22 cellular contexts compared by ENCODE assay signal in genomic region chr17:33218657-33219298, GRCh38.
DNase-seq lines count a peak whose midpoint lies in the region; ATAC-seq, FAIRE-seq and TF ChIP-seq lines count a peak whose summit lies in the region.
"Had no signal": no experiment of that assay in that cellular context is flagged by ENCODE, and none has a peak within 500 bp of the region (broad histone marks: within the 10 kb centered on the region; RNA-seq: fewer than 3 reads in every experiment).

No MANE protein-coding gene starts in this region.

- TF ChIP-seq EP300 in A549 (IDR thresholded peaks at IDR 0.05), result no peak

- H3K4me1 Mint-ChIP-seq in effector memory CD8-positive, alpha-beta T cell (ENCODE audit: low read depth in 2 of 2), result no peaks in the 10 kb centered on the region
- H3K4me1 Mint-ChIP-seq: H9 had no signal

- H3K9ac ChIP-seq in fibroblast of lung (ENCODE audit: insufficient read depth, low read length), result no peak overlapping the region

- TF ChIP-seq POLR2A in A549 (IDR thresholded peaks at IDR 0.05; ENCODE audit: low read length), result no peak

- TF ChIP-seq CTCF in A549 (IDR thresholded peaks at IDR 0.05) (no peak), fibroblast of lung (conservative IDR thresholded peaks at IDR 0.05 in 1 of 2, IDR thresholded peaks at IDR 0.05 in 1 of 2; ENCODE audit: low read depth in 1 of 2, low read length in 2 of 2) (no peak), PC-9 (conservative IDR thresholded peaks at IDR 0.05) (no peak), GM13977 (IDR thresholded peaks at IDR 0.05; ENCODE audit: extremely low read depth, insufficient read depth, missing control alignments) (no peak)

- H3K36me3 Mint-ChIP-seq in effector memory CD8-positive, alpha-beta T cell (ENCODE audit: insufficient read depth), result no peaks in the 10 kb centered on the region

- H3K4me1 ChIP-seq in A549, result peaks cover 19% of the 10 kb centered on the region
- no peaks in the 10 kb centered on the region for H3K4me1 ChIP-seq in fibroblast of lung (ENCODE audit: control insufficient read depth, extremely low read depth, insufficient read depth, low read length)
- H3K4me1 ChIP-seq in PC-9 (replicated peaks; ENCODE audit: insufficient read depth), result no peaks in the 10 kb centered on the region
- H3K4me1 ChIP-seq: psoas muscle, uterus had no signal

- H2AFZ ChIP-seq in fibroblast of lung (ENCODE audit: low read length) (no peak overlapping the region), PC-9 (no peak overlapping the region)

- peak overlapping the region; percentile 59 for H3K4me2 ChIP-seq in A549
- H3K4me2 ChIP-seq in fibroblast of lung (ENCODE audit: extremely low read depth, insufficient read depth, low read length), result no peak overlapping the region
- H3K4me2 ChIP-seq in PC-9, result no peak overlapping the region

- BruUV-seq in PC-9 (replicated peaks; lab: Mats Ljungman, UMichigan), result no TSS peak

- no peak for FAIRE-seq in A549 (lab: Jason Lieb, UNC)

- H3K27ac ChIP-seq in A549 (peak overlapping the region in 1 of 2 experiments; percentile 15; a peak in 2 of 6 replicates), fibroblast of lung (ENCODE audit: insufficient read depth, low read length) (no peak overlapping the region), PC-9 (no peak overlapping the region)
- H3K27ac ChIP-seq: esophagus muscularis mucosa, psoas muscle, uterus had no signal

- WGBS in A549 (ENCODE audit: missing lambda C conversion rate), result 34% methylated on average over 9 of the region's 9 CpGs

- POLR2A ChIA-PET in A549 (lab: Yijun Ruan, JAX), result no interaction called here
- POLR2A ChIA-PET in PC-9 (lab: Charles Lee; ENCODE audit: unreplicated experiment), result no interaction called here

- in situ Hi-C loops in GM13977 (cut with MboI; ENCODE audit: low pct_unique_long_range_greater_than_20kb, low sequenced_read_pairs, unreplicated experiment), result no loop called here

- H4K20me1 ChIP-seq in fibroblast of lung (ENCODE audit: control insufficient read depth, extremely low read depth, insufficient read depth, low read length) (no peaks in the 10 kb centered on the region), PC-9 (ENCODE audit: insufficient read depth) (no peaks in the 10 kb centered on the region; the same call in 1 of the 2 replicates)

- intact Hi-C loops in PC-9 (cut with micrococcal nuclease; ENCODE audit: unreplicated experiment), result no loop called here

- no peaks in the 10 kb centered on the region for H3K9me3 ChIP-seq in A549
- no peaks in the 10 kb centered on the region for H3K9me3 ChIP-seq in fibroblast of lung (ENCODE audit: control insufficient read depth, insufficient read depth, low read depth, low read length)
- no peaks in the 10 kb centered on the region for H3K9me3 ChIP-seq in PC-9 (ENCODE audit: insufficient read depth, low read depth)
- H3K9me3 ChIP-seq: esophagus muscularis mucosa, psoas muscle, uterus had no signal

- no peaks in the 10 kb centered on the region for H3K9me2 ChIP-seq in PC-9 (ENCODE audit: insufficient read depth)

- no peak overlapping the region for H3K27ac Mint-ChIP-seq in effector memory CD8-positive, alpha-beta T cell
- H3K27ac Mint-ChIP-seq: activated naive CD4-positive, alpha-beta T cell treated with anti-CD3 and anti-CD28 coated beads for 36 hours; endodermal cell; H9 had no signal

- DNase-seq in A549 (ENCODE audit: low read depth in 1 of 2, low spot score in 1 of 2) (no peak), H4 (ENCODE audit: low spot score) (peak; percentile 47), fibroblast of lung (ENCODE audit: low read depth in 2 of 2) (peak; percentile 51 to 78), occipital lobe (lab: John Stamatoyannopoulos, UW) (peak; percentile 33), PC-9 (no peak), GM13977 (ENCODE audit: low spot score) (no peak)
- no peak for DNase-seq in effector memory CD8-positive, alpha-beta T cell
- DNase-seq: activated CD4-positive, alpha-beta T cell treated with anti-CD3 and anti-CD28 coated beads, Interleukin-2, amount 50 U/mL, for 1 hour; activated naive CD4-positive, alpha-beta T cell treated with anti-CD3 and anti-CD28 coated beads for 36 hours; cortex of kidney; endodermal cell; H9; NCI-H1048; NCI-H187 treated with DMSO at 0.1 percent for 48 hours; NCI-H2227 treated with DMSO at 0.1 percent for 48 hours; psoas muscle; T1000; uterus had no signal

- H3K27me3 ChIP-seq in fibroblast of lung (ENCODE audit: control insufficient read depth, insufficient read depth, low read length), result no peaks in the 10 kb centered on the region
- H3K27me3 ChIP-seq in PC-9 (ENCODE audit: insufficient read depth, low read depth), result peaks cover 68% of the 10 kb centered on the region
- H3K27me3 ChIP-seq: uterus had no signal

- no peak for TF ChIP-seq RAD21 in A549 (conservative IDR thresholded peaks at IDR 0.05 in 1 of 2, IDR thresholded peaks at IDR 0.05 in 1 of 2)

- H3K4me3 ChIP-seq in A549, result no peak overlapping the region
- H3K4me3 ChIP-seq in fibroblast of lung (replicated peaks in 1 of 4; ENCODE audit: control extremely low read depth in 1 of 4, insufficient read depth in 1 of 4, low read depth in 3 of 4, low read length in 4 of 4), result no peak overlapping the region
- H3K4me3 ChIP-seq in PC-9, result no peak overlapping the region
- H3K4me3 ChIP-seq: esophagus muscularis mucosa, lung, psoas muscle, skin epidermis, uterus had no signal

- H3K79me2 ChIP-seq in fibroblast of lung (ENCODE audit: control insufficient read depth, insufficient read depth, low read length), result no peaks in the 10 kb centered on the region
- H3K79me2 ChIP-seq in PC-9 (ENCODE audit: low read depth), result no peaks in the 10 kb centered on the region

- ATAC-seq in A549 (peak; percentile 38 to 48; a peak in 4 of 6 replicates), GM21786 (IDR thresholded peaks at IDR 0.05; ENCODE audit: unreplicated experiment) (no peak)
- no peak for ATAC-seq in effector memory CD8-positive, alpha-beta T cell (replicated peaks)
- ATAC-seq: psoas muscle had no signal

- CTCF ChIA-PET in A549 (lab: Yijun Ruan, JAX), result interaction anchor here (0.8 to 1.3 kb wide), 5 partner anchors 10 to 104 kb away, joined by 3 to 5 read pairs (median 4); partner anchors contain the start of gene ASIC2
- CTCF ChIA-PET in PC-9 (lab: Charles Lee), result no interaction called here

- H3K36me3 ChIP-seq in fibroblast of lung (ENCODE audit: control insufficient read depth, insufficient read depth, low read length) (no peaks in the 10 kb centered on the region), PC-9 (ENCODE audit: low read depth) (no peaks in the 10 kb centered on the region)
- H3K36me3 ChIP-seq: esophagus muscularis mucosa, uterus had no signal

- no peak overlapping the region for H3K4me3 Mint-ChIP-seq in effector memory CD8-positive, alpha-beta T cell
- H3K4me3 Mint-ChIP-seq: activated naive CD4-positive, alpha-beta T cell treated with anti-CD3 and anti-CD28 coated beads for 36 hours; endodermal cell; H9 had no signal

- no peaks in the 10 kb centered on the region for H3K9me3 Mint-ChIP-seq in effector memory CD8-positive, alpha-beta T cell
- H3K9me3 Mint-ChIP-seq: activated naive CD4-positive, alpha-beta T cell treated with anti-CD3 and anti-CD28 coated beads for 36 hours; endodermal cell; H9 had no signal

- H3K27me3 Mint-ChIP-seq in effector memory CD8-positive, alpha-beta T cell, result peaks cover 43 to 56% of the 10 kb centered on the region in 2 donors

- no peaks in the 10 kb centered on the region for H3F3A ChIP-seq in PC-9 (ENCODE audit: insufficient read depth, low read depth)

TF ChIP-seq in A549, 52 proteins besides CTCF, POLR2A, EP300 and RAD21 (continues in another document):
- TF ChIP-seq BHLHE40 (IDR thresholded peaks at IDR 0.05; ENCODE audit: low read depth, low read length) (no peak), ZC3H11A (IDR thresholded peaks at IDR 0.05) (no peak), HOXB13 (CRISPR knock-in tag; IDR thresholded peaks at IDR 0.05; ENCODE audit: low read depth) (no peak), REST (IDR thresholded peaks at IDR 0.05) (no peak), ATOH8 (CRISPR knock-in tag; IDR thresholded peaks at IDR 0.05; ENCODE audit: low read depth) (no peak)
- TF ChIP-seq, protein P1, sequence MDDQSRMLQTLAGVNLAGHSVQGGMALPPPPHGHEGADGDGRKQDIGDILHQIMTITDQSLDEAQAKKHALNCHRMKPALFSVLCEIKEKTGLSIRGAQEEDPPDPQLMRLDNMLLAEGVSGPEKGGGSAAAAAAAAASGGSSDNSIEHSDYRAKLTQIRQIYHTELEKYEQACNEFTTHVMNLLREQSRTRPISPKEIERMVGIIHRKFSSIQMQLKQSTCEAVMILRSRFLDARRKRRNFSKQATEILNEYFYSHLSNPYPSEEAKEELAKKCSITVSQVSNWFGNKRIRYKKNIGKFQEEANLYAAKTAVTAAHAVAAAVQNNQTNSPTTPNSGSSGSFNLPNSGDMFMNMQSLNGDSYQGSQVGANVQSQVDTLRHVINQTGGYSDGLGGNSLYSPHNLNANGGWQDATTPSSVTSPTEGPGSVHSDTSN (IDR thresholded peaks at IDR 0.05), result no peak

Comparison
In these comparisons a context has a peak if more than half of its experiments do, and no peak if none do; other contexts are left out.
1. ATAC-seq: peak in A549 (2 of 2); none in GM21786 (single experiment) and effector memory CD8-positive, alpha-beta T cell (single experiment).
2. DNase-seq: peak in H4 (single experiment), fibroblast of lung (2 of 2) and occipital lobe (single experiment); none in A549 (0 of 2), PC-9 (0 of 2), GM13977 (single experiment) and effector memory CD8-positive, alpha-beta T cell (0 of 3).